Comparison of ENCODE assay signal across 18 cellular contexts in genomic region chr2:147688252-147688651, GRCh38.
DNase-seq lines count a peak whose midpoint lies in the region; ATAC-seq and TF ChIP-seq lines count a peak whose summit lies in the region.
"Had no signal": no experiment of that assay in that cellular context is flagged by ENCODE, and none has a peak within 500 bp of the region (broad histone marks: within the 10 kb centered on the region; RNA-seq: fewer than 3 reads in every experiment).

No MANE protein-coding gene starts in this region.

- peak; percentile 13 for DNase-seq in A172 (ENCODE audit: low spot score)
- peak; percentile 21 for DNase-seq in LHCN-M2 (ENCODE audit: low read depth)
- no peak for DNase-seq in left lung
- DNase-seq in right cardiac atrium = no peak
- DNase-seq in midbrain (lab: John Stamatoyannopoulos, UW) = no peak
- DNase-seq in uterus = no peak
- DNase-seq: Caco-2, DMS53, H7, IMR-90, Kasumi-1, NCI-H1436 treated with DMSO at 0.1 percent for 48 hours, NCI-H2081, NCI-H524 treated with DMSO at 0.1 percent for 48 hours, OCI-M1 had no signal

- no peaks in the 10 kb centered on the region for H3K36me3 Mint-ChIP-seq in dendritic cell treated with granulocyte-macrophage colony-stimulating factor and Interleukin-4, amounts not matched to agents 40 ng/mL and 50 ng/mL, for 4 days (ENCODE audit: low read depth)

- H3K36me3 ChIP-seq in left lung (no peaks in the 10 kb centered on the region), uterus (no peaks in the 10 kb centered on the region)

- ATAC-seq in left lung (peak; percentile 54), right cardiac atrium (no peak), HG03108 (IDR thresholded peaks at IDR 0.05; ENCODE audit: unreplicated experiment) (no peak)

- no peak for TF ChIP-seq POLR2A in uterus (IDR thresholded peaks at IDR 0.05)

- H3K27ac ChIP-seq in left lung (no peak overlapping the region), right cardiac atrium (ENCODE audit: low read length) (no peak overlapping the region), uterus (no peak overlapping the region)

- peak overlapping the region; percentile 46 for H3K27ac Mint-ChIP-seq in dendritic cell treated with granulocyte-macrophage colony-stimulating factor and Interleukin-4, amounts not matched to agents 40 ng/mL and 50 ng/mL, for 4 days

- peaks cover 45% of the 10 kb centered on the region for H3K4me1 Mint-ChIP-seq in dendritic cell treated with granulocyte-macrophage colony-stimulating factor and Interleukin-4, amounts not matched to agents 40 ng/mL and 50 ng/mL, for 4 days (ENCODE audit: low read depth)

- H3K9me3 ChIP-seq in left lung (no peaks in the 10 kb centered on the region), right cardiac atrium (ENCODE audit: control insufficient read depth, low read length) (no peaks in the 10 kb centered on the region), uterus (no peaks in the 10 kb centered on the region)

- intact Hi-C loops in dendritic cell treated with granulocyte-macrophage colony-stimulating factor and Interleukin-4, amounts not matched to agents 40 ng/mL and 50 ng/mL, for 4 days (cut with micrococcal nuclease) = loop anchor here (2.0 kb wide), 1 partner anchor 51 kb away; no protein-coding TSS in a partner anchor
- intact Hi-C loops in left lung (cut with DNase I) (no loop called here), right cardiac atrium (cut with DNase I) (no loop called here), uterus (cut with DNase I; ENCODE audit: low total_unique reads) (no loop called here)

- WGBS in right cardiac atrium = 51% methylated on average over 1 of the region's 1 CpG

- TF ChIP-seq CTCF in left lung (IDR thresholded peaks at IDR 0.05) (no peak), uterus (IDR thresholded peaks at IDR 0.05) (no peak)

- no peak overlapping the region for H3K4me3 Mint-ChIP-seq in dendritic cell treated with granulocyte-macrophage colony-stimulating factor and Interleukin-4, amounts not matched to agents 40 ng/mL and 50 ng/mL, for 4 days
- H3K4me3 Mint-ChIP-seq: CD14-positive monocyte had no signal

- H3K27me3 ChIP-seq in left lung = no peaks in the 10 kb centered on the region
- H3K27me3 ChIP-seq in right cardiac atrium (ENCODE audit: control insufficient read depth, insufficient read depth) = no peaks in the 10 kb centered on the region
- H3K27me3 ChIP-seq in uterus = no peaks in the 10 kb centered on the region

- H3K9me3 Mint-ChIP-seq in dendritic cell treated with granulocyte-macrophage colony-stimulating factor and Interleukin-4, amounts not matched to agents 40 ng/mL and 50 ng/mL, for 4 days = no peaks in the 10 kb centered on the region

- H3K4me1 ChIP-seq in left lung (no peaks in the 10 kb centered on the region), right cardiac atrium (ENCODE audit: control insufficient read depth, insufficient read depth, low read length) (no peaks in the 10 kb centered on the region), uterus (no peaks in the 10 kb centered on the region)

- H3K4me3 ChIP-seq in left lung = no peak overlapping the region
- no peak overlapping the region for H3K4me3 ChIP-seq in right cardiac atrium (ENCODE audit: low read length)
- no peak overlapping the region for H3K4me3 ChIP-seq in uterus

- H3K27me3 Mint-ChIP-seq in dendritic cell treated with granulocyte-macrophage colony-stimulating factor and Interleukin-4, amounts not matched to agents 40 ng/mL and 50 ng/mL, for 4 days = no peaks in the 10 kb centered on the region

Comparison
In these comparisons a context has a peak if more than half of its experiments do, and no peak if none do; other contexts are left out.
1. DNase-seq: peak in A172 (single experiment) and LHCN-M2 (single experiment); none in left lung (0 of 2), right cardiac atrium (0 of 3), midbrain (single experiment) and uterus (0 of 2).